ENCODE assay signal across 1 cellular context in genomic region chr10:102752934-102753664, GRCh38.
TF ChIP-seq lines count a peak whose summit lies in the region.

No MANE protein-coding gene starts in this region.

TF ChIP-seq in HepG2, 621 proteins besides CTCF, POLR2A, EP300 and RAD21 (continued from another document):
- no peak for TF ChIP-seq HNF4G (IDR thresholded peaks at IDR 0.05; ENCODE audit: borderline replicate concordance, low read depth, low read length)
- TF ChIP-seq HNF4G (CRISPR knock-in tag; IDR thresholded peaks at IDR 0.05; ENCODE audit: borderline replicate concordance, low read depth), result no peak
- TF ChIP-seq ZNF414 (CRISPR knock-in tag; IDR thresholded peaks at IDR 0.05), result no peak
- TF ChIP-seq MAFK (conservative IDR thresholded peaks at IDR 0.05 in 1 of 2, IDR thresholded peaks at IDR 0.05 in 1 of 2; ENCODE audit: low read length in 2 of 2), result 0 out of 4 replicates have a peak, but pooled peaks of 1 of the 2 experiments have one; percentile 8
- TF ChIP-seq ISL2 (CRISPR knock-in tag; IDR thresholded peaks at IDR 0.05), result no peak
- TF ChIP-seq LRRFIP1 (CRISPR knock-in tag; conservative IDR thresholded peaks at IDR 0.05), result no peak
- 0 out of 2 replicates have a peak, but pooled peaks have one; percentile 18 for TF ChIP-seq ZBTB25 (CRISPR knock-in tag; IDR thresholded peaks at IDR 0.05)
- TF ChIP-seq MIER2 (CRISPR knock-in tag; IDR thresholded peaks at IDR 0.05), result no peak
- peak; percentile 21; the same call in 1 of the 2 replicates for TF ChIP-seq FOXA3 (CRISPR knock-in tag; IDR thresholded peaks at IDR 0.05)
- TF ChIP-seq YY1 (IDR thresholded peaks at IDR 0.05; ENCODE audit: insufficient read depth, insufficient replicate concordance, low read depth, low read length), result no peak
- TF ChIP-seq MAFF (IDR thresholded peaks at IDR 0.05; ENCODE audit: low read depth, low read length), result 0 out of 2 replicates have a peak, but pooled peaks have one; percentile 27
- TF ChIP-seq KLF15 (CRISPR knock-in tag; IDR thresholded peaks at IDR 0.05; ENCODE audit: borderline replicate concordance), result no peak
- TF ChIP-seq ZNF264 (CRISPR knock-in tag; IDR thresholded peaks at IDR 0.05), result no peak
- peak; percentile 79; the same call in 1 of the 2 replicates for TF ChIP-seq GFI1 (CRISPR knock-in tag; IDR thresholded peaks at IDR 0.05; ENCODE audit: borderline replicate concordance)
- TF ChIP-seq ZNF609 (CRISPR knock-in tag; IDR thresholded peaks at IDR 0.05; ENCODE audit: borderline replicate concordance), result no peak
- TF ChIP-seq TBL1XR1 (IDR thresholded peaks at IDR 0.05; ENCODE audit: borderline replicate concordance, low read length, partially characterized antibody), result no peak
- no peak for TF ChIP-seq SAFB2 (CRISPR knock-in tag; IDR thresholded peaks at IDR 0.05; ENCODE audit: borderline replicate concordance, low read depth)
- no peak for TF ChIP-seq RARG (CRISPR knock-in tag; IDR thresholded peaks at IDR 0.05; ENCODE audit: low read depth)
- TF ChIP-seq SRY (CRISPR knock-in tag; IDR thresholded peaks at IDR 0.05), result no peak
- TF ChIP-seq SMC3 (IDR thresholded peaks at IDR 0.05; ENCODE audit: low read length), result peak; percentile 86
- no peak for TF ChIP-seq FLYWCH1 (CRISPR knock-in tag; IDR thresholded peaks at IDR 0.05)
- TF ChIP-seq BATF2 (CRISPR knock-in tag; IDR thresholded peaks at IDR 0.05), result no peak
- TF ChIP-seq GATAD2A (CRISPR knock-in tag; IDR thresholded peaks at IDR 0.05), result no peak; the same call in 1 of the 2 replicates
- no peak for TF ChIP-seq RFXANK (CRISPR knock-in tag; IDR thresholded peaks at IDR 0.05)
- no peak for TF ChIP-seq ZNF383 (CRISPR knock-in tag; IDR thresholded peaks at IDR 0.05; ENCODE audit: borderline replicate concordance)
- no peak for TF ChIP-seq ZNF800 (CRISPR knock-in tag; IDR thresholded peaks at IDR 0.05)
- TF ChIP-seq ZNF746 (CRISPR knock-in tag; IDR thresholded peaks at IDR 0.05), result no peak
- no peak for TF ChIP-seq ZUFSP (CRISPR knock-in tag; IDR thresholded peaks at IDR 0.05; ENCODE audit: borderline replicate concordance)
